10 cellular contexts compared by ENCODE assay signal in genomic region chr9:131432597-131433301, GRCh38. TPM values are rescaled to one million over a fixed set of nuclear protein-coding genes. Genes with fewer than 3 reads are reported as not detected.
A peak's percentile ranks its signal among the peaks of the same experiment; 100 is the strongest.
DNase-seq lines count a peak whose midpoint lies in the region; ATAC-seq and TF ChIP-seq lines count a peak whose summit lies in the region.
"Had no signal": no experiment of that assay in that cellular context is flagged by ENCODE, and none has a peak within 500 bp of the region (broad histone marks: within the 10 kb centered on the region; RNA-seq: fewer than 3 reads in every experiment).

No MANE protein-coding gene starts in this region.

- no peak for TF ChIP-seq CTCF in AG10803 (conservative IDR thresholded peaks at IDR 0.05; ENCODE audit: low read length)
- TF ChIP-seq CTCF in endothelial cell (IDR thresholded peaks at IDR 0.05; ENCODE audit: unreplicated experiment), result no peak

- H3K9me3 Mint-ChIP-seq in endothelial cell (ENCODE audit: unreplicated experiment), result no peaks in the 10 kb centered on the region

- no peak overlapping the region for H3K4me3 ChIP-seq in AG10803 (ENCODE audit: low read length)

- peak overlapping the region; percentile 63 for H3K27ac Mint-ChIP-seq in endothelial cell (ENCODE audit: unreplicated experiment)

- no peak for ATAC-seq in GM19035 (IDR thresholded peaks at IDR 0.05; ENCODE audit: unreplicated experiment)
- ATAC-seq in GM18861 (IDR thresholded peaks at IDR 0.05; ENCODE audit: unreplicated experiment), result no peak

- H3K4me1 Mint-ChIP-seq in endothelial cell (ENCODE audit: unreplicated experiment), result peaks cover 22% of the 10 kb centered on the region

- peak overlapping the region; percentile 74 for H3K4me3 Mint-ChIP-seq in endothelial cell (ENCODE audit: unreplicated experiment)

- H3K27me3 Mint-ChIP-seq in endothelial cell (ENCODE audit: unreplicated experiment), result peaks cover 3% of the 10 kb centered on the region

- peaks cover 36% of the 10 kb centered on the region for H3K36me3 Mint-ChIP-seq in endothelial cell (ENCODE audit: low read depth, unreplicated experiment)

- DNase-seq in AG10803 (ENCODE audit: low read depth), result peak; percentile 92
- peak; percentile 26 for DNase-seq in MV-4-11 (lab: John Stamatoyannopoulos, UW)
- DNase-seq in endothelial cell (ENCODE audit: low spot score), result no peak
- peak; percentile 75 for DNase-seq in myocyte (ENCODE audit: low read depth)
- DNase-seq in NK-92 treated with Interleukin-12 subunit alpha and Interleukin-12 subunit beta, amount 100 ng/mL, for 24 hours (lab: John Stamatoyannopoulos, UW), result no peak
- DNase-seq in NCI-H524 (lab: John Stamatoyannopoulos, UW), result no peak
- DNase-seq: activated CD4-positive, alpha-beta T cell treated with anti-CD3 and anti-CD28 coated beads, Interleukin-2, amount 50 U/mL, for 1 hour; stimulated activated CD4-positive, alpha-beta T cell treated with anti-CD3 and anti-CD28 coated beads, Interleukin-4, amount 100 ng/mL, for 4 hours had no signal

RNA-seq across cellular contexts. Expression of gene PRRC2B, which starts 38.9 kb away (rescaled TPM):
- total RNA-seq in endothelial cell (ENCODE audit: unreplicated experiment), result 350 TPM
- 83.5 and 84.8 TPM in 2 replicates for total RNA-seq in myocyte
- polyA plus RNA-seq in myocyte (2012), result 91.1 TPM

Comparison
In these comparisons a context has a peak if more than half of its experiments do, and no peak if none do; other contexts are left out.
1. DNase-seq: peak in AG10803 (single experiment), MV-4-11 (single experiment) and myocyte (single experiment); none in endothelial cell (single experiment), NK-92 treated with Interleukin-12 subunit alpha and Interleukin-12 subunit beta, amount 100 ng/mL, for 24 hours (single experiment) and NCI-H524 (0 of 2).